ENCODE assay signal across 1 cellular context in genomic region chr3:197554562-197555280, GRCh38.
A peak's percentile ranks its signal among the peaks of the same experiment; 100 is the strongest.
TF ChIP-seq lines count a peak whose summit lies in the region.

No MANE protein-coding gene starts in this region.

TF ChIP-seq in GM12878, 131 proteins besides CTCF, POLR2A, EP300 and RAD21 (continued from another document and continues in another):
- peak; percentile 32; the same call in 1 of the 2 replicates for TF ChIP-seq REST (IDR thresholded peaks at IDR 0.05; ENCODE audit: low read depth, low read length)
- peak; percentile 36; the same call in 1 of the 2 replicates for TF ChIP-seq NRF1 (conservative IDR thresholded peaks at IDR 0.05; ENCODE audit: low read depth, low read length)
- peak; percentile 86 for TF ChIP-seq ZNF384 (IDR thresholded peaks at IDR 0.05; ENCODE audit: borderline replicate concordance, low read depth, low read length)
- TF ChIP-seq ZBED1 (IDR thresholded peaks at IDR 0.05; ENCODE audit: borderline replicate concordance) = no peak
- TF ChIP-seq TAF1 (IDR thresholded peaks at IDR 0.05; ENCODE audit: borderline replicate concordance, low read depth, low read length) = peak; percentile 57
- no peak for TF ChIP-seq SUZ12 (IDR thresholded peaks at IDR 0.05; ENCODE audit: unreplicated experiment)
- TF ChIP-seq ZNF24 (IDR thresholded peaks at IDR 0.05) = no peak
- 0 out of 2 replicates have a peak, but pooled peaks have one; percentile 41 for TF ChIP-seq POLR2AphosphoS2 (IDR thresholded peaks at IDR 0.05; ENCODE audit: low read depth, low read length)
- TF ChIP-seq USF1 (IDR thresholded peaks at IDR 0.05; ENCODE audit: borderline replicate concordance, extremely low read length, insufficient read depth, low read depth, low read length) = peak; percentile 4
- peak; percentile 65 for TF ChIP-seq IKZF1 (conservative IDR thresholded peaks at IDR 0.05)
- TF ChIP-seq IRF5 (IDR thresholded peaks at IDR 0.05; ENCODE audit: borderline replicate concordance) = no peak
- no peak for TF ChIP-seq MEF2B (IDR thresholded peaks at IDR 0.05; ENCODE audit: partially characterized antibody, poor library complexity, severe bottlenecking)
- TF ChIP-seq FOXM1 (IDR thresholded peaks at IDR 0.05; ENCODE audit: low read depth, low read length) = no peak
- TF ChIP-seq E2F4 (IDR thresholded peaks at IDR 0.05; ENCODE audit: low read depth, low read length) = no peak
- TF ChIP-seq HCFC1 (IDR thresholded peaks at IDR 0.05; ENCODE audit: low read length) = peak; percentile 38; the same call in 1 of the 2 replicates
- no peak for TF ChIP-seq PBX3 (IDR thresholded peaks at IDR 0.05; ENCODE audit: insufficient replicate concordance, low read depth, low read length)
- TF ChIP-seq KLF5 (IDR thresholded peaks at IDR 0.05; ENCODE audit: partially characterized antibody) = no peak
- TF ChIP-seq BMI1 (IDR thresholded peaks at IDR 0.05; ENCODE audit: borderline replicate concordance) = no peak
- TF ChIP-seq CREM (IDR thresholded peaks at IDR 0.05; ENCODE audit: low read depth) = peak; percentile 87; the same call in 1 of the 2 replicates
- no peak for TF ChIP-seq ZNF592 (IDR thresholded peaks at IDR 0.05)
- TF ChIP-seq BCL3 (IDR thresholded peaks at IDR 0.05; ENCODE audit: borderline replicate concordance, insufficient read depth, low read depth, low read length, poor library complexity, severe bottlenecking) = peak; percentile 41
- TF ChIP-seq CBX5 (IDR thresholded peaks at IDR 0.05; ENCODE audit: low read depth) = no peak
- TF ChIP-seq MTA2 (IDR thresholded peaks at IDR 0.05; ENCODE audit: low read depth) = no peak
- peak; percentile 58; the same call in 1 of the 2 replicates for TF ChIP-seq NBN (IDR thresholded peaks at IDR 0.05)
- no peak for TF ChIP-seq RELB (IDR thresholded peaks at IDR 0.05; ENCODE audit: low read depth)
- TF ChIP-seq HDGF (IDR thresholded peaks at IDR 0.05) = peak; percentile 88
- TF ChIP-seq SKIL (IDR thresholded peaks at IDR 0.05; ENCODE audit: low read depth, poor library complexity, severe bottlenecking) = no peak
- TF ChIP-seq ZNF207 (IDR thresholded peaks at IDR 0.05; ENCODE audit: borderline replicate concordance) = no peak
- no peak for TF ChIP-seq RCOR1 (conservative IDR thresholded peaks at IDR 0.05; ENCODE audit: low read depth, low read length)
- TF ChIP-seq ATF2 (IDR thresholded peaks at IDR 0.05; ENCODE audit: low read length) = no peak
- TF ChIP-seq IRF3 (IDR thresholded peaks at IDR 0.05) = 0 out of 2 replicates have a peak, but pooled peaks have one; percentile 31
- TF ChIP-seq GATAD2B (conservative IDR thresholded peaks at IDR 0.05; ENCODE audit: low read depth) = peak; percentile 89
- TF ChIP-seq WRNIP1 (IDR thresholded peaks at IDR 0.05; ENCODE audit: borderline replicate concordance, low read depth, low read length) = no peak
- TF ChIP-seq IKZF2 (IDR thresholded peaks at IDR 0.05) = peak in 1 of 2 experiments; percentile 51; a peak in 1 of 4 replicates
- no peak for TF ChIP-seq CHD1 (IDR thresholded peaks at IDR 0.05; ENCODE audit: low read depth, low read length)
- TF ChIP-seq RUNX3 (IDR thresholded peaks at IDR 0.05; ENCODE audit: low read length) = peak; percentile 54
- TF ChIP-seq EED (IDR thresholded peaks at IDR 0.05; ENCODE audit: low read depth) = no peak; the same call in 1 of the 2 replicates
- TF ChIP-seq CBFB (IDR thresholded peaks at IDR 0.05; ENCODE audit: low read depth) = no peak; the same call in 1 of the 2 replicates
- no peak for TF ChIP-seq EZH2 (IDR thresholded peaks at IDR 0.05; ENCODE audit: borderline replicate concordance, control insufficient read depth, low read depth, low read length)
- TF ChIP-seq SMC3 (IDR thresholded peaks at IDR 0.05; ENCODE audit: borderline replicate concordance, low read length) = no peak
